9 cellular contexts compared by ENCODE assay signal in the genomic region with DNA sequence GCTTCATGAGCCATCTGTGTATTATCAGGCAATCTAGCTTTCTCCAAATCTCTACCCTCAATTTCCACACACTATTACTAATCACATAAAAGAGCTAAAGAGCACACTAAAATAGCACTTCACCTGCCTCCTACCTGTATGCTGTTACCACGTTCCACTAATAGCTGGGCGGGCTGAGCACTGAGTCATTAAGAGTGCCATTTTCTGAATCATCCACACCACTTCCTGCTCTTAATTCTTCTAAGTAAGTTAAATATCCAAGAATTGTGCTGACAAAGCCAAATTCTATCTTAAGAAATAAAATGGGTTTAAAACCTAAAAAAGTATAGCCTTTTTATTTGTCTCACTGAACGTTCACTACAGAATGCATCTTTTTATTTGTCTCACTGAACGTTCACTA. TPM values are rescaled to one million over a fixed set of nuclear protein-coding genes. Genes with fewer than 3 reads are reported as not detected.
DNase-seq lines count a peak whose midpoint lies in the region; ATAC-seq and TF ChIP-seq lines count a peak whose summit lies in the region.
"Had no signal": no experiment of that assay in that cellular context is flagged by ENCODE, and none has a peak within 500 bp of the region (broad histone marks: within the 10 kb centered on the region; RNA-seq: fewer than 3 reads in every experiment).

No MANE protein-coding gene starts in this region.

- CTCF ChIA-PET in activated CD4-positive, alpha-beta memory T cell treated with anti-CD3 and anti-CD28 coated beads, Interleukin-2, amount 10 ng/mL, durations not matched to agents 7 days and 5 days (lab: Charles Lee), result interaction anchor here (1.0 to 1.7 kb wide), 5 partner anchors 14 to 219 kb away, joined by 3 to 11 read pairs (median 5); a partner anchor contains a TSS

- no peak for TF ChIP-seq POLR2A in GM18505 (IDR thresholded peaks at IDR 0.05; ENCODE audit: borderline replicate concordance, extremely low read depth, insufficient read depth, insufficient read length)

- H3K4me1 Mint-ChIP-seq in activated CD4-positive, alpha-beta memory T cell treated with anti-CD3 and anti-CD28 coated beads, Interleukin-2, amount 10 ng/mL, durations not matched to agents 7 days and 5 days, result peaks cover 66% of the 10 kb centered on the region

- H3K36me3 Mint-ChIP-seq in activated CD4-positive, alpha-beta memory T cell treated with anti-CD3 and anti-CD28 coated beads, Interleukin-2, amount 10 ng/mL, durations not matched to agents 7 days and 5 days (ENCODE audit: low read depth), result peaks cover 62% of the 10 kb centered on the region

- H3K27ac Mint-ChIP-seq in activated CD4-positive, alpha-beta memory T cell treated with anti-CD3 and anti-CD28 coated beads, Interleukin-2, amount 10 ng/mL, durations not matched to agents 7 days and 5 days, result peak overlapping the region; percentile 62

- DNase-seq in LoVo (ENCODE audit: low spot score) (peak; percentile 62), SIG-M5 (lab: John Stamatoyannopoulos, UW) (no peak), Kasumi-1 (lab: John Stamatoyannopoulos, UW) (no peak)
- peak; percentile 78 for DNase-seq in activated CD4-positive, alpha-beta memory T cell treated with anti-CD3 and anti-CD28 coated beads, Interleukin-2, amount 10 ng/mL, durations not matched to agents 7 days and 5 days
- DNase-seq in stimulated activated CD8-positive, alpha-beta memory T cell treated with anti-CD3 and anti-CD28 coated beads, Interleukin-15, amount 100 ng/mL, for 48 hours (ENCODE audit: low read depth in 2 of 2), result peak; percentile 41 to 57
- DNase-seq in effector CD8-positive, alpha-beta T cell (lab: John Stamatoyannopoulos, UW), result no peak
- DNase-seq: mesendoderm had no signal

- no peaks in the 10 kb centered on the region for H3K9me3 Mint-ChIP-seq in activated CD4-positive, alpha-beta memory T cell treated with anti-CD3 and anti-CD28 coated beads, Interleukin-2, amount 10 ng/mL, durations not matched to agents 7 days and 5 days

- H3K4me3 Mint-ChIP-seq in activated CD4-positive, alpha-beta memory T cell treated with anti-CD3 and anti-CD28 coated beads, Interleukin-2, amount 10 ng/mL, durations not matched to agents 7 days and 5 days, result peak overlapping the region; percentile 0

- POLR2A ChIA-PET in activated CD4-positive, alpha-beta memory T cell treated with anti-CD3 and anti-CD28 coated beads, Interleukin-2, amount 10 ng/mL, durations not matched to agents 7 days and 5 days (lab: Charles Lee), result interaction anchor here (0.6 to 2.4 kb wide), 11 partner anchors 9 to 530 kb away, joined by 3 to 33 read pairs (median 5); a partner anchor contains a TSS

- H3K27me3 Mint-ChIP-seq in activated CD4-positive, alpha-beta memory T cell treated with anti-CD3 and anti-CD28 coated beads, Interleukin-2, amount 10 ng/mL, durations not matched to agents 7 days and 5 days, result no peaks in the 10 kb centered on the region

- peak; percentile 96 for ATAC-seq in esophagus mucosa
- ATAC-seq in GM18505 (IDR thresholded peaks at IDR 0.05; ENCODE audit: unreplicated experiment), result no peak

RNA-seq across cellular contexts. Expression of a gene that starts 35.7 kb away (rescaled TPM):
- total RNA-seq in activated CD4-positive, alpha-beta memory T cell treated with anti-CD3 and anti-CD28 coated beads, Interleukin-2, amount 10 ng/mL, durations not matched to agents 7 days and 5 days, result 10 to 100 TPM; 19.5 to 21.9 TPM
- total RNA-seq in esophagus mucosa, result 16.7 TPM

Comparison
In these comparisons a context has a peak if more than half of its experiments do, and no peak if none do; other contexts are left out.
1. DNase-seq: peak in LoVo (single experiment), activated CD4-positive, alpha-beta memory T cell treated with anti-CD3 and anti-CD28 coated beads, Interleukin-2, amount 10 ng/mL, durations not matched to agents 7 days and 5 days (single experiment) and stimulated activated CD8-positive, alpha-beta memory T cell treated with anti-CD3 and anti-CD28 coated beads, Interleukin-15, amount 100 ng/mL, for 48 hours (2 of 2); none in effector CD8-positive, alpha-beta T cell (single experiment), SIG-M5 (single experiment) and Kasumi-1 (0 of 2).